8 cellular contexts compared by ENCODE assay signal in the genomic region with DNA sequence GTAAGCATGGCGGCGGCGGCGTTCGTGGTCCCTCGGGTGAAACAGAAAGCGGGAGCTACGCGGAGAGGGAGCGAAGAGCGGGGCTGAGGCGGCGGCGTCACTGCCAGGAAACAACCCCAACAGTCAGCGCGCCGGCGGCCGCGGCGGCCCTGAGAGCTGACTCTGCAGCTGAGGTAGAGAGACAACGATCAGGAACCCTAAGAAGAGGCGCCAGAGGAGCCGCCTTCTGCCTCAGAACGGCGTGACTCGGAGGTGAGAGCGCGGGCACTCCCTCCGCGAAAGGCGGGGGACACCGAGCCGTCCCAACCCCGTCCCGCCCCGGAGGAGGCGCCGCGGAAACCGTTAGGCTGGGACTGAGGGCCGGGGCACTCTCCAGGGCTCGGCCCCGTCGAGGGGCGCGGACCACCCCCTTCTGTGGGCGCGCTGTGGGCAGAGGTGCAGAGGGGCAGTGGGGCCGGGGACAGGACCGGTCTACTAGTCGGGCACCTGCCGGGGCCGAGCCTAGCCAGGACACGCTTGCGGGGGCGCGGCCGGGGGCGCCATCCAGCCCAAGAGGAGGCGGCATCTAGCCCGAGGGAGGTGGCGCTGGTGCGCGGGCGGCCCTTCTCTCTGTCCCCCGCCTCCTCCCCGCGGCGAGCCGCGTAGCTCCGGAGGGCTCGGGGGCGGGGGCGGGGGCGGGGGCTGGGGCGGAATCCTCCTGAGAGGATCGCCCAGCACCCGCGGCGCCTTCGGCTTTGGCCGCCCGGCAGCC. TPM values are rescaled to one million over a fixed set of nuclear protein-coding genes. Genes with fewer than 3 reads are reported as not detected.
A peak's percentile ranks its signal among the peaks of the same experiment; 100 is the strongest.
DNase-seq lines count a peak whose midpoint lies in the region.

No MANE protein-coding gene starts in this region.

- H3K36me3 ChIP-seq in H7 (replicated peaks; ENCODE audit: control insufficient read depth, insufficient read depth, low read length) = no peaks in the 10 kb centered on the region

- no peaks in the 10 kb centered on the region for H3K27me3 ChIP-seq in H7 (ENCODE audit: control insufficient read depth, insufficient read depth, low read length)

- H3K4me3 ChIP-seq in H7 (ENCODE audit: insufficient read depth, low read depth, low read length) = peak overlapping the region; percentile 81

- peak overlapping the region; percentile 89 for H3K27ac ChIP-seq in substantia nigra (ENCODE audit: low read depth, low read length, poor library complexity, severe bottlenecking)

- peak; percentile 94 for DNase-seq in GDM1 (lab: John Stamatoyannopoulos, UW)
- DNase-seq in H7 = peak; percentile 93
- peak; percentile 79 for DNase-seq in LoVo (ENCODE audit: low spot score)
- peak; percentile 80 for DNase-seq in SIG-M5 treated with dmso at 0.1 percent for 504 hours (lab: John Stamatoyannopoulos, UW; ENCODE audit: unreplicated experiment)
- peak; percentile 77 to 86 (median 78) for DNase-seq in activated naive CD4-positive, alpha-beta T cell (lab: John Stamatoyannopoulos, UW)
- DNase-seq in foreskin melanocyte = peak; percentile 67
- peak; percentile 22 for DNase-seq in non-pigmented ciliary epithelial cell (ENCODE audit: low read depth)
- peak; percentile 27 to 90 (median 76) for DNase-seq in substantia nigra (lab: John Stamatoyannopoulos, UW)

RNA-seq across cellular contexts. Expression of a gene that starts 0.4 kb away (rescaled TPM):
- 22.8 and 38.0 TPM in 2 replicates for total RNA-seq in H7 (2014; rRNA removed; shearing (Covaris generic))

Comparison
In these comparisons a context has a peak if more than half of its experiments do, and no peak if none do; other contexts are left out.
1. Peak in every context shown above with its lines: DNase-seq, H3K4me3 ChIP-seq and H3K27ac ChIP-seq.
2. DNase-seq: peak in every context shown above with its lines; median percentile 94 in GDM1; 93 in H7; 80 in SIG-M5 treated with dmso at 0.1 percent for 504 hours; 79 in LoVo; 78 in activated naive CD4-positive, alpha-beta T cell; 76 in substantia nigra; 67 in foreskin melanocyte; 22 in non-pigmented ciliary epithelial cell.